ENCODE assay signal across 1 cellular context in genomic region chr17:28042657-28042720, GRCh38.
TF ChIP-seq lines count a peak whose summit lies in the region.

TSS of gene NLK (plus strand) at chr17:28042677. CDS start at chr17:28042874, 197 bp downstream.

TF ChIP-seq in SK-N-SH, 30 proteins besides CTCF, POLR2A, EP300 and RAD21 (continued from another document):
- no peak for TF ChIP-seq IRF3 (IDR thresholded peaks at IDR 0.05; ENCODE audit: low read depth, low read length)
- TF ChIP-seq, protein P1, sequence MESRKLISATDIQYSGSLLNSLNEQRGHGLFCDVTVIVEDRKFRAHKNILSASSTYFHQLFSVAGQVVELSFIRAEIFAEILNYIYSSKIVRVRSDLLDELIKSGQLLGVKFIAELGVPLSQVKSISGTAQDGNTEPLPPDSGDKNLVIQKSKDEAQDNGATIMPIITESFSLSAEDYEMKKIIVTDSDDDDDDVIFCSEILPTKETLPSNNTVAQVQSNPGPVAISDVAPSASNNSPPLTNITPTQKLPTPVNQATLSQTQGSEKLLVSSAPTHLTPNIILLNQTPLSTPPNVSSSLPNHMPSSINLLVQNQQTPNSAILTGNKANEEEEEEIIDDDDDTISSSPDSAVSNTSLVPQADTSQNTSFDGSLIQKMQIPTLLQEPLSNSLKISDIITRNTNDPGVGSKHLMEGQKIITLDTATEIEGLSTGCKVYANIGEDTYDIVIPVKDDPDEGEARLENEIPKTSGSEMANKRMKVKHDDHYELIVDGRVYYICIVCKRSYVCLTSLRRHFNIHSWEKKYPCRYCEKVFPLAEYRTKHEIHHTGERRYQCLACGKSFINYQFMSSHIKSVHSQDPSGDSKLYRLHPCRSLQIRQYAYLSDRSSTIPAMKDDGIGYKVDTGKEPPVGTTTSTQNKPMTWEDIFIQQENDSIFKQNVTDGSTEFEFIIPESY (IDR thresholded peaks at IDR 0.05; ENCODE audit: borderline replicate concordance, low read depth) = no peak
- TF ChIP-seq EZH2phosphoT487 (IDR thresholded peaks at IDR 0.05; ENCODE audit: borderline replicate concordance, low read depth) = no peak
- no peak for TF ChIP-seq TEAD4 (IDR thresholded peaks at IDR 0.05; ENCODE audit: borderline replicate concordance, insufficient read depth)
- no peak for TF ChIP-seq JUND (IDR thresholded peaks at IDR 0.05)
- TF ChIP-seq FOSL2 (IDR thresholded peaks at IDR 0.05; ENCODE audit: borderline replicate concordance, low read depth) = no peak
- TF ChIP-seq USF1 (IDR thresholded peaks at IDR 0.05; ENCODE audit: borderline replicate concordance, low read depth) = no peak
